ENCODE assay signal across 1 cellular context in the genomic region with DNA sequence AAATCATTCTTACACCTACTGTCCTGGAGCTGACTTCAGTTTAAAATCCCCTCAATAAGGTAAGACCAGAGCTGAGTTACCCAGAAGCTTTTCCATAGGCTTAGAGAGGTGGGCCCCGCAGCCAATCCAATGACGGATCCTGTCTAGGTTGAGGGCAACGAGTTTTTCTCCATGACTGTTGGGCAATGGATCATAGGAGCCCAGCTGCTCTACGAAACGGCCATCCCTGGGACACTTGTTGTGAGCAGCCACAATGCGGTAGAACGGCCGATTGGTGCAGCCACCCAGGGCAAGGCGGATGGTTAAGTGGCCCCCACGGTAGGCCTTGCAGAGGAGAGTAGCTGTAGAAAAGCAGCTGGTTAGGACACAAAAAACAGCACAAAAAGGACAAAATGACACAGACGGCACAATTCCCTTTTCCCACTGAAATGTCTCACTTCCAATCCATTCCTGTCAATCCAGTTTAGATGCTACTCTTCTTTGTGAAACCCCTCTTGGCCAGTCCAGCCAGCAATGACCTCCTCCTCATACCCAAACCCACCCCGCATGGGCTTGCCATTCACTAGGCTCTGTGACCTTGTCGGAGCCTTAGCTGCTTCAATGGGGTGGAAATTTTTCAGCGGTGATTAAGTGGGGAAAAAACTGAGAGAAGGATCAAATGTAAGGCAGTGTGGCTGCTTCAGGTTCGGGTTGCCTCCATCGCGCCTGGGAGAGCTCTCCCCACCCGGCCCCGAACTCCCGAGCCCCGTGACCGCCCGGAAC.
TF ChIP-seq lines count a peak whose summit lies in the region.

No MANE protein-coding gene starts in this region.

TF ChIP-seq in HepG2, 621 proteins besides CTCF, POLR2A, EP300 and RAD21 (continued from another document and continues in another):
- TF ChIP-seq ZNF367 (CRISPR knock-in tag; IDR thresholded peaks at IDR 0.05; ENCODE audit: borderline replicate concordance) (no peak), PRPF4 (IDR thresholded peaks at IDR 0.05; ENCODE audit: low read depth, low read length, poor library complexity, severe bottlenecking) (no peak), GZF1 (CRISPR knock-in tag; IDR thresholded peaks at IDR 0.05) (0 out of 2 replicates have a peak, but pooled peaks have one; percentile 4), SNRNP70 (IDR thresholded peaks at IDR 0.05; ENCODE audit: low read depth, low read length) (no peak), ZNF883 (CRISPR knock-in tag; IDR thresholded peaks at IDR 0.05; ENCODE audit: not compliant biosample characterization) (no peak), MEF2D (CRISPR knock-in tag; IDR thresholded peaks at IDR 0.05) (no peak), KMT2B (CRISPR knock-in tag; IDR thresholded peaks at IDR 0.05) (no peak), HNRNPK (IDR thresholded peaks at IDR 0.05; ENCODE audit: low read depth, low read length, poor library complexity, severe bottlenecking) (no peak), ZNF768 (CRISPR knock-in tag; IDR thresholded peaks at IDR 0.05) (no peak), ZNF260 (CRISPR knock-in tag; IDR thresholded peaks at IDR 0.05; ENCODE audit: borderline replicate concordance, low read depth) (no peak), ATRX (CRISPR knock-in tag; IDR thresholded peaks at IDR 0.05; ENCODE audit: borderline replicate concordance) (no peak), BORCS8-MEF2B (CRISPR knock-in tag; IDR thresholded peaks at IDR 0.05) (no peak), ZSCAN31 (CRISPR knock-in tag; IDR thresholded peaks at IDR 0.05; ENCODE audit: low read depth) (no peak), ZNF3 (CRISPR knock-in tag; IDR thresholded peaks at IDR 0.05) (no peak), ZBTB1 (CRISPR knock-in tag; IDR thresholded peaks at IDR 0.05; ENCODE audit: borderline replicate concordance) (no peak), ZNF672 (CRISPR knock-in tag; IDR thresholded peaks at IDR 0.05) (no peak), RFXANK (CRISPR knock-in tag; IDR thresholded peaks at IDR 0.05) (no peak), FOXA3 (CRISPR knock-in tag; IDR thresholded peaks at IDR 0.05) (no peak), ZNF564 (CRISPR knock-in tag; IDR thresholded peaks at IDR 0.05) (no peak), EED (CRISPR knock-in tag; IDR thresholded peaks at IDR 0.05) (peak; percentile 19; the same call in 1 of the 2 replicates), ZNF776 (CRISPR knock-in tag; IDR thresholded peaks at IDR 0.05) (no peak), TOPORS (CRISPR knock-in tag; IDR thresholded peaks at IDR 0.05) (no peak), MIXL1 (CRISPR knock-in tag; IDR thresholded peaks at IDR 0.05) (no peak), ZFP37 (CRISPR knock-in tag; IDR thresholded peaks at IDR 0.05; ENCODE audit: borderline replicate concordance) (no peak)
- TF ChIP-seq, protein P1, sequence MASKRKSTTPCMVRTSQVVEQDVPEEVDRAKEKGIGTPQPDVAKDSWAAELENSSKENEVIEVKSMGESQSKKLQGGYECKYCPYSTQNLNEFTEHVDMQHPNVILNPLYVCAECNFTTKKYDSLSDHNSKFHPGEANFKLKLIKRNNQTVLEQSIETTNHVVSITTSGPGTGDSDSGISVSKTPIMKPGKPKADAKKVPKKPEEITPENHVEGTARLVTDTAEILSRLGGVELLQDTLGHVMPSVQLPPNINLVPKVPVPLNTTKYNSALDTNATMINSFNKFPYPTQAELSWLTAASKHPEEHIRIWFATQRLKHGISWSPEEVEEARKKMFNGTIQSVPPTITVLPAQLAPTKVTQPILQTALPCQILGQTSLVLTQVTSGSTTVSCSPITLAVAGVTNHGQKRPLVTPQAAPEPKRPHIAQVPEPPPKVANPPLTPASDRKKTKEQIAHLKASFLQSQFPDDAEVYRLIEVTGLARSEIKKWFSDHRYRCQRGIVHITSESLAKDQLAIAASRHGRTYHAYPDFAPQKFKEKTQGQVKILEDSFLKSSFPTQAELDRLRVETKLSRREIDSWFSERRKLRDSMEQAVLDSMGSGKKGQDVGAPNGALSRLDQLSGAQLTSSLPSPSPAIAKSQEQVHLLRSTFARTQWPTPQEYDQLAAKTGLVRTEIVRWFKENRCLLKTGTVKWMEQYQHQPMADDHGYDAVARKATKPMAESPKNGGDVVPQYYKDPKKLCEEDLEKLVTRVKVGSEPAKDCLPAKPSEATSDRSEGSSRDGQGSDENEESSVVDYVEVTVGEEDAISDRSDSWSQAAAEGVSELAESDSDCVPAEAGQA (IDR thresholded peaks at IDR 0.05; ENCODE audit: low read depth) = no peak
- TF ChIP-seq, protein P1 (CRISPR knock-in tag; IDR thresholded peaks at IDR 0.05; ENCODE audit: borderline replicate concordance) = no peak
- TF ChIP-seq, protein P2, sequence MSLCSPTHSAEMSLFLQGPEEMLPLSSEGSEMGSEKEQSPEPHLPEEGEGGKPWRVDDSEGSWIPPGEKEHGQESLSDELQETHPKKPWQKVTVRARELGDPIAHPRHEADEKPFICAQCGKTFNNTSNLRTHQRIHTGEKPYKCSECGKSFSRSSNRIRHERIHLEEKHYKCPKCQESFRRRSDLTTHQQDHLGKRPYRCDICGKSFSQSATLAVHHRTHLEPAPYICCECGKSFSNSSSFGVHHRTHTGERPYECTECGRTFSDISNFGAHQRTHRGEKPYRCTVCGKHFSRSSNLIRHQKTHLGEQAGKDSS (CRISPR knock-in tag; IDR thresholded peaks at IDR 0.05; ENCODE audit: borderline replicate concordance, low read depth) = no peak
- TF ChIP-seq, protein P3, sequence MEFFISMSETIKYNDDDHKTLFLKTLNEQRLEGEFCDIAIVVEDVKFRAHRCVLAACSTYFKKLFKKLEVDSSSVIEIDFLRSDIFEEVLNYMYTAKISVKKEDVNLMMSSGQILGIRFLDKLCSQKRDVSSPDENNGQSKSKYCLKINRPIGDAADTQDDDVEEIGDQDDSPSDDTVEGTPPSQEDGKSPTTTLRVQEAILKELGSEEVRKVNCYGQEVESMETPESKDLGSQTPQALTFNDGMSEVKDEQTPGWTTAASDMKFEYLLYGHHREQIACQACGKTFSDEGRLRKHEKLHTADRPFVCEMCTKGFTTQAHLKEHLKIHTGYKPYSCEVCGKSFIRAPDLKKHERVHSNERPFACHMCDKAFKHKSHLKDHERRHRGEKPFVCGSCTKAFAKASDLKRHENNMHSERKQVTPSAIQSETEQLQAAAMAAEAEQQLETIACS (CRISPR knock-in tag; IDR thresholded peaks at IDR 0.05) = no peak
- TF ChIP-seq, protein P4, sequence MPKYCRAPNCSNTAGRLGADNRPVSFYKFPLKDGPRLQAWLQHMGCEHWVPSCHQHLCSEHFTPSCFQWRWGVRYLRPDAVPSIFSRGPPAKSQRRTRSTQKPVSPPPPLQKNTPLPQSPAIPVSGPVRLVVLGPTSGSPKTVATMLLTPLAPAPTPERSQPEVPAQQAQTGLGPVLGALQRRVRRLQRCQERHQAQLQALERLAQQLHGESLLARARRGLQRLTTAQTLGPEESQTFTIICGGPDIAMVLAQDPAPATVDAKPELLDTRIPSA (CRISPR knock-in tag; IDR thresholded peaks at IDR 0.05; ENCODE audit: borderline replicate concordance) = no peak
- TF ChIP-seq, protein P5, sequence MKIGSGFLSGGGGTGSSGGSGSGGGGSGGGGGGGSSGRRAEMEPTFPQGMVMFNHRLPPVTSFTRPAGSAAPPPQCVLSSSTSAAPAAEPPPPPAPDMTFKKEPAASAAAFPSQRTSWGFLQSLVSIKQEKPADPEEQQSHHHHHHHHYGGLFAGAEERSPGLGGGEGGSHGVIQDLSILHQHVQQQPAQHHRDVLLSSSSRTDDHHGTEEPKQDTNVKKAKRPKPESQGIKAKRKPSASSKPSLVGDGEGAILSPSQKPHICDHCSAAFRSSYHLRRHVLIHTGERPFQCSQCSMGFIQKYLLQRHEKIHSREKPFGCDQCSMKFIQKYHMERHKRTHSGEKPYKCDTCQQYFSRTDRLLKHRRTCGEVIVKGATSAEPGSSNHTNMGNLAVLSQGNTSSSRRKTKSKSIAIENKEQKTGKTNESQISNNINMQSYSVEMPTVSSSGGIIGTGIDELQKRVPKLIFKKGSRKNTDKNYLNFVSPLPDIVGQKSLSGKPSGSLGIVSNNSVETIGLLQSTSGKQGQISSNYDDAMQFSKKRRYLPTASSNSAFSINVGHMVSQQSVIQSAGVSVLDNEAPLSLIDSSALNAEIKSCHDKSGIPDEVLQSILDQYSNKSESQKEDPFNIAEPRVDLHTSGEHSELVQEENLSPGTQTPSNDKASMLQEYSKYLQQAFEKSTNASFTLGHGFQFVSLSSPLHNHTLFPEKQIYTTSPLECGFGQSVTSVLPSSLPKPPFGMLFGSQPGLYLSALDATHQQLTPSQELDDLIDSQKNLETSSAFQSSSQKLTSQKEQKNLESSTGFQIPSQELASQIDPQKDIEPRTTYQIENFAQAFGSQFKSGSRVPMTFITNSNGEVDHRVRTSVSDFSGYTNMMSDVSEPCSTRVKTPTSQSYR (CRISPR knock-in tag; IDR thresholded peaks at IDR 0.05; ENCODE audit: borderline replicate concordance) = no peak
- TF ChIP-seq, protein P6, sequence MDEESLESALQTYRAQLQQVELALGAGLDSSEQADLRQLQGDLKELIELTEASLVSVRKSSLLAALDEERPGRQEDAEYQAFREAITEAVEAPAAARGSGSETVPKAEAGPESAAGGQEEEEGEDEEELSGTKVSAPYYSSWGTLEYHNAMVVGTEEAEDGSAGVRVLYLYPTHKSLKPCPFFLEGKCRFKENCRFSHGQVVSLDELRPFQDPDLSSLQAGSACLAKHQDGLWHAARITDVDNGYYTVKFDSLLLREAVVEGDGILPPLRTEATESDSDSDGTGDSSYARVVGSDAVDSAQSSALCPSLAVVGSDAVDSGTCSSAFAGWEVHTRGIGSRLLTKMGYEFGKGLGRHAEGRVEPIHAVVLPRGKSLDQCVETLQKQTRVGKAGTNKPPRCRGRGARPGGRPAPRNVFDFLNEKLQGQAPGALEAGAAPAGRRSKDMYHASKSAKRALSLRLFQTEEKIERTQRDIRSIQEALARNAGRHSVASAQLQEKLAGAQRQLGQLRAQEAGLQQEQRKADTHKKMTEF (CRISPR knock-in tag; IDR thresholded peaks at IDR 0.05) = no peak
- TF ChIP-seq, protein P7, sequence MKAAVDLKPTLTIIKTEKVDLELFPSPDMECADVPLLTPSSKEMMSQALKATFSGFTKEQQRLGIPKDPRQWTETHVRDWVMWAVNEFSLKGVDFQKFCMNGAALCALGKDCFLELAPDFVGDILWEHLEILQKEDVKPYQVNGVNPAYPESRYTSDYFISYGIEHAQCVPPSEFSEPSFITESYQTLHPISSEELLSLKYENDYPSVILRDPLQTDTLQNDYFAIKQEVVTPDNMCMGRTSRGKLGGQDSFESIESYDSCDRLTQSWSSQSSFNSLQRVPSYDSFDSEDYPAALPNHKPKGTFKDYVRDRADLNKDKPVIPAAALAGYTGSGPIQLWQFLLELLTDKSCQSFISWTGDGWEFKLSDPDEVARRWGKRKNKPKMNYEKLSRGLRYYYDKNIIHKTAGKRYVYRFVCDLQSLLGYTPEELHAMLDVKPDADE (CRISPR knock-in tag; IDR thresholded peaks at IDR 0.05) = no peak
- TF ChIP-seq, protein P8, sequence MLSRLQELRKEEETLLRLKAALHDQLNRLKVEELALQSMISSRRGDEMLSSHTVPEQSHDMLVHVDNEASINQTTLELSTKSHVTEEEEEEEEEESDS (CRISPR knock-in tag; IDR thresholded peaks at IDR 0.05; ENCODE audit: borderline replicate concordance) = no peak
- TF ChIP-seq, protein P9, sequence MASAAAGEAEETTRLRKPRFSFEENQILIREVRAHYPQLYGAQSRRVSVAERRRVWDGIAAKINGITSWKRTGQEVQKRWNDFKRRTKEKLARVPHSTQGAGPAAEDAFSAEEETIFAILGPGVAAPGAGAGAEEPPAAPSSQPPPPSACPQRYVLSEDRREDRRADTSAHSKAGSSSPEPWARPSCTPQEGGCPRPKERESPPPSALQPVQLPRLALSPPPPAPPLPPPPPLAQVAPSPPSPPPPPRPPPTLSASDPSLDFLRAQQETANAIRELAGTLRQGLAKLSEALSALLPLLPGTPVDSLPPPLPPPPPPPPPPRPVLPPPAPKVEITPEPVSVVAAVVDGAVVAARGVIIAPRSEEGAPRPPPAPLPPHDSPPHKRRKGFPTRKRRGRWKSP (CRISPR knock-in tag; IDR thresholded peaks at IDR 0.05) = no peak
- TF ChIP-seq, protein P10, sequence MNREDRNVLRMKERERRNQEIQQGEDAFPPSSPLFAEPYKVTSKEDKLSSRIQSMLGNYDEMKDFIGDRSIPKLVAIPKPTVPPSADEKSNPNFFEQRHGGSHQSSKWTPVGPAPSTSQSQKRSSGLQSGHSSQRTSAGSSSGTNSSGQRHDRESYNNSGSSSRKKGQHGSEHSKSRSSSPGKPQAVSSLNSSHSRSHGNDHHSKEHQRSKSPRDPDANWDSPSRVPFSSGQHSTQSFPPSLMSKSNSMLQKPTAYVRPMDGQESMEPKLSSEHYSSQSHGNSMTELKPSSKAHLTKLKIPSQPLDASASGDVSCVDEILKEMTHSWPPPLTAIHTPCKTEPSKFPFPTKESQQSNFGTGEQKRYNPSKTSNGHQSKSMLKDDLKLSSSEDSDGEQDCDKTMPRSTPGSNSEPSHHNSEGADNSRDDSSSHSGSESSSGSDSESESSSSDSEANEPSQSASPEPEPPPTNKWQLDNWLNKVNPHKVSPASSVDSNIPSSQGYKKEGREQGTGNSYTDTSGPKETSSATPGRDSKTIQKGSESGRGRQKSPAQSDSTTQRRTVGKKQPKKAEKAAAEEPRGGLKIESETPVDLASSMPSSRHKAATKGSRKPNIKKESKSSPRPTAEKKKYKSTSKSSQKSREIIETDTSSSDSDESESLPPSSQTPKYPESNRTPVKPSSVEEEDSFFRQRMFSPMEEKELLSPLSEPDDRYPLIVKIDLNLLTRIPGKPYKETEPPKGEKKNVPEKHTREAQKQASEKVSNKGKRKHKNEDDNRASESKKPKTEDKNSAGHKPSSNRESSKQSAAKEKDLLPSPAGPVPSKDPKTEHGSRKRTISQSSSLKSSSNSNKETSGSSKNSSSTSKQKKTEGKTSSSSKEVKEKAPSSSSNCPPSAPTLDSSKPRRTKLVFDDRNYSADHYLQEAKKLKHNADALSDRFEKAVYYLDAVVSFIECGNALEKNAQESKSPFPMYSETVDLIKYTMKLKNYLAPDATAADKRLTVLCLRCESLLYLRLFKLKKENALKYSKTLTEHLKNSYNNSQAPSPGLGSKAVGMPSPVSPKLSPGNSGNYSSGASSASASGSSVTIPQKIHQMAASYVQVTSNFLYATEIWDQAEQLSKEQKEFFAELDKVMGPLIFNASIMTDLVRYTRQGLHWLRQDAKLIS (CRISPR knock-in tag; IDR thresholded peaks at IDR 0.05) = 0 out of 2 replicates have a peak, but pooled peaks have one; percentile 21
